1 cellular context compared by ENCODE assay signal in genomic region chr16:32632096-32632495, GRCh38. TPM values are rescaled to one million over a fixed set of nuclear protein-coding genes. Genes with fewer than 3 reads are reported as not detected.
"Had no signal": no experiment of that assay in that cellular context is flagged by ENCODE, and none has a peak within 500 bp of the region (broad histone marks: within the 10 kb centered on the region; RNA-seq: fewer than 3 reads in every experiment).

No MANE protein-coding gene starts in this region.

RNA-seq across cellular contexts. Expression of gene TP53TG3, which starts 43.9 kb away (rescaled TPM):
- total RNA-seq: GM12878 had no signal
- polyA plus RNA-seq: GM12878 had no signal
